In the genomic region with DNA sequence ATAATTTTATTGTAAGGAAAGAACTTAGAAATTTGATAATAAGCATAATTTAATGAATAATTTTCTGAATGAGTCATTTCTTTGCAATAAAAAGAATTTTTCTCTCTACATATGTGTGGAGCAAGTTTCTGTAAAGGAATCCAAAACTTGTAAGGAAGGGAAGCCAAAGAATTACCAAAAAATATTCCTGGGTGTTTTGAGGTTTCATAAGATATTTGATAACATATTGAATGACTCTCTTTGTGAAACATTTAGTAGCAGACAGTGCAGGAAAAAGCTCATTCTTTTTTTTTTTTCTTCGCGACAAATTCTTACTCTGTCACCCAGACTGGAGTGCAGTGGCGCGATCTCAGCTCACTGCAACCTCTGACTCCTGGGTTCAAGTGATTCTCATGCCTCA, we compare ENCODE assay signal across 36 cellular contexts.
DNase-seq lines count a peak whose midpoint lies in the region; ATAC-seq, FAIRE-seq and TF ChIP-seq lines count a peak whose summit lies in the region.
"Had no signal": no experiment of that assay in that cellular context is flagged by ENCODE, and none has a peak within 500 bp of the region (broad histone marks: within the 10 kb centered on the region; RNA-seq: fewer than 3 reads in every experiment).

No MANE protein-coding gene starts in this region.

- no peaks in the 10 kb centered on the region for H4K20me1 ChIP-seq in GM23248 (ENCODE audit: insufficient read depth)
- H4K20me1 ChIP-seq in astrocyte (ENCODE audit: insufficient read depth, low read length), result no peaks in the 10 kb centered on the region

- H3K4me1 Mint-ChIP-seq in astrocyte (ENCODE audit: low read depth, unreplicated experiment), result no peaks in the 10 kb centered on the region
- H3K4me1 Mint-ChIP-seq: activated CD4-positive, alpha-beta memory T cell treated with anti-CD3 and anti-CD28 coated beads, Interleukin-2, amount 10 ng/mL, durations not matched to agents 7 days and 5 days; CD4-positive, CD25-positive, alpha-beta regulatory T cell; nephron; stimulated activated memory B cell treated with anti-CD40 and anti-IgM and Interleukin-4, amounts not matched to agents 10 μg/mL and 1 μg/mL and 100 μg/mL, for 72 hours; T-helper 17 cell had no signal

- H3K9me3 Mint-ChIP-seq in astrocyte (ENCODE audit: unreplicated experiment), result no peaks in the 10 kb centered on the region
- H3K9me3 Mint-ChIP-seq: activated CD4-positive, alpha-beta memory T cell treated with anti-CD3 and anti-CD28 coated beads, Interleukin-2, amount 10 ng/mL, durations not matched to agents 7 days and 5 days; activated naive CD4-positive, alpha-beta T cell treated with anti-CD3 and anti-CD28 coated beads for 36 hours; activated T-helper 1 cell treated with anti-CD3 and anti-CD28 coated beads, Interleukin-12 subunit alpha, Interleukin-12 subunit beta, Interleukin-2, Interleukin-4 antibody, amounts not matched to agents 30 ng/mL and 10 ng/mL and 1 ng/mL, durations not matched to agents 14 hours and 24 hours and 36 hours; endodermal cell; nephron; stimulated activated memory B cell treated with anti-CD40 and anti-IgM and Interleukin-4, amounts not matched to agents 10 μg/mL and 1 μg/mL and 100 μg/mL, for 72 hours had no signal

- TF ChIP-seq CTCF in astrocyte (IDR thresholded peaks at IDR 0.05; ENCODE audit: insufficient read depth, low read depth, low read length) (no peak), vagina (IDR thresholded peaks at IDR 0.05) (no peak)

- H3K36me3 ChIP-seq in GM23248 (ENCODE audit: low read depth), result no peaks in the 10 kb centered on the region
- no peaks in the 10 kb centered on the region for H3K36me3 ChIP-seq in astrocyte (ENCODE audit: insufficient read depth, low read length)
- no peaks in the 10 kb centered on the region for H3K36me3 ChIP-seq in vagina
- H3K36me3 ChIP-seq: gastroesophageal sphincter, upper lobe of left lung had no signal

- no peaks in the 10 kb centered on the region for H3K9me2 ChIP-seq in GM23248 (ENCODE audit: insufficient read depth)

- H3F3A ChIP-seq in GM23248 (ENCODE audit: insufficient read depth), result no peaks in the 10 kb centered on the region

- H2AFZ ChIP-seq in GM23248 (no peak overlapping the region), astrocyte (ENCODE audit: low read depth, low read length) (no peak overlapping the region)
- H2AFZ ChIP-seq: PC-9 had no signal

- TF ChIP-seq POLR2A in vagina (IDR thresholded peaks at IDR 0.05), result no peak

- peak; percentile 89 for FAIRE-seq in astrocyte (lab: Jason Lieb, UNC)
- FAIRE-seq: GM18507, H1, HepG2 had no signal

- H3K4me1 ChIP-seq in GM23248 (ENCODE audit: insufficient read depth) (0 out of 2 replicates have a peak, but pooled peaks cover 5% of the 10 kb centered on the region), astrocyte (ENCODE audit: insufficient read depth, low read length) (no peaks in the 10 kb centered on the region), vagina (no peaks in the 10 kb centered on the region), right cardiac atrium (ENCODE audit: control insufficient read depth, insufficient read depth, low read length) (no peaks in the 10 kb centered on the region)
- H3K4me1 ChIP-seq: gastroesophageal sphincter, upper lobe of left lung had no signal

- in situ Hi-C loops in GM23248 (cut with MboI), result no loop called here

- intact Hi-C loops in vagina (cut with DNase I) (no loop called here), right cardiac atrium (cut with DNase I) (no loop called here)

- H3K27ac ChIP-seq in GM23248 (no peak overlapping the region), astrocyte (ENCODE audit: low read depth, low read length) (no peak overlapping the region), vagina (no peak overlapping the region), right cardiac atrium (ENCODE audit: low read length) (no peak overlapping the region)
- H3K27ac ChIP-seq: gastroesophageal sphincter, HL-60, PC-9, upper lobe of left lung had no signal

- ATAC-seq in HG03139 (IDR thresholded peaks at IDR 0.05; ENCODE audit: unreplicated experiment) (no peak), right cardiac atrium (no peak)
- ATAC-seq: gastroesophageal sphincter; HepG2; left colon; mucosa of descending colon; stimulated activated memory B cell treated with anti-CD40 and anti-IgM and Interleukin-4, amounts not matched to agents 10 μg/mL and 1 μg/mL and 100 μg/mL, for 72 hours; T-helper 17 cell had no signal

- H3K4me2 ChIP-seq in GM23248 (ENCODE audit: unreplicated experiment), result peak overlapping the region; percentile 9
- no peak overlapping the region for H3K4me2 ChIP-seq in astrocyte (ENCODE audit: low read length)
- H3K4me2 ChIP-seq: PC-9 had no signal

- no peaks in the 10 kb centered on the region for H3K9me3 ChIP-seq in GM23248 (ENCODE audit: low read depth)
- H3K9me3 ChIP-seq in astrocyte (ENCODE audit: insufficient read depth, low read depth, low read length), result no peaks in the 10 kb centered on the region
- no peaks in the 10 kb centered on the region for H3K9me3 ChIP-seq in vagina
- no peaks in the 10 kb centered on the region for H3K9me3 ChIP-seq in right cardiac atrium (ENCODE audit: control insufficient read depth, low read length)
- H3K9me3 ChIP-seq: gastroesophageal sphincter, mucosa of descending colon, upper lobe of left lung had no signal

- no peaks in the 10 kb centered on the region for H3K27me3 Mint-ChIP-seq in astrocyte (ENCODE audit: low read depth, unreplicated experiment)
- H3K27me3 Mint-ChIP-seq: activated CD4-positive, alpha-beta memory T cell treated with anti-CD3 and anti-CD28 coated beads, Interleukin-2, amount 10 ng/mL, durations not matched to agents 7 days and 5 days; CD4-positive, CD25-positive, alpha-beta regulatory T cell; stimulated activated memory B cell treated with anti-CD40 and anti-IgM and Interleukin-4, amounts not matched to agents 10 μg/mL and 1 μg/mL and 100 μg/mL, for 72 hours; T-helper 17 cell had no signal

- no peaks in the 10 kb centered on the region for H3K36me3 Mint-ChIP-seq in astrocyte (ENCODE audit: low read depth, unreplicated experiment)
- H3K36me3 Mint-ChIP-seq: CD4-positive, CD25-positive, alpha-beta regulatory T cell; stimulated activated memory B cell treated with anti-CD40 and anti-IgM and Interleukin-4, amounts not matched to agents 10 μg/mL and 1 μg/mL and 100 μg/mL, for 72 hours had no signal

- DNase-seq in GM23248 (peak; percentile 32), astrocyte (ENCODE audit: low read depth) (peak; percentile 57), fibroblast of peridontal ligament (ENCODE audit: extremely low read depth) (peak; percentile 61), globus pallidus (ENCODE audit: low spot score) (no peak), vagina (ENCODE audit: extremely low spot score in 2 of 2) (no peak), right cardiac atrium (no peak)
- DNase-seq: activated CD4-positive, alpha-beta memory T cell treated with anti-CD3 and anti-CD28 coated beads, Interleukin-2, amount 10 ng/mL, durations not matched to agents 7 days and 5 days; activated CD4-positive, alpha-beta T cell treated with anti-CD3 and anti-CD28 coated beads for 1 hour; activated CD8-positive, alpha-beta memory T cell treated with anti-CD3 and anti-CD28 coated beads, Interleukin-2, amount 50 U/mL, for 4 hours; activated naive CD4-positive, alpha-beta T cell treated with anti-CD3 and anti-CD28 coated beads for 36 hours; Calu3; caudate nucleus; CD4-positive, CD25-positive, alpha-beta regulatory T cell; dermis blood vessel endothelial cell; DND-41; endodermal cell; hippocampal formation; Kasumi-1; left colon; mammary epithelial cell; mucosa of descending colon; NCI-H1436 treated with DMSO at 0.1 percent for 48 hours; NCI-H345; PC-9; substantia nigra; T-helper 17 cell; upper lobe of left lung had no signal

- H3K27ac Mint-ChIP-seq in astrocyte (ENCODE audit: unreplicated experiment), result no peak overlapping the region
- H3K27ac Mint-ChIP-seq: activated CD4-positive, alpha-beta memory T cell treated with anti-CD3 and anti-CD28 coated beads, Interleukin-2, amount 10 ng/mL, durations not matched to agents 7 days and 5 days; activated naive CD4-positive, alpha-beta T cell treated with anti-CD3 and anti-CD28 coated beads for 36 hours; activated T-helper 1 cell treated with anti-CD3 and anti-CD28 coated beads, Interleukin-12 subunit alpha, Interleukin-12 subunit beta, Interleukin-2, Interleukin-4 antibody, amounts not matched to agents 30 ng/mL and 10 ng/mL and 1 ng/mL, durations not matched to agents 14 hours and 24 hours and 36 hours; CD4-positive, CD25-positive, alpha-beta regulatory T cell; endodermal cell; nephron; stimulated activated memory B cell treated with anti-CD40 and anti-IgM and Interleukin-4, amounts not matched to agents 10 μg/mL and 1 μg/mL and 100 μg/mL, for 72 hours; T-helper 17 cell had no signal

- WGBS in GM23248 (ENCODE audit: low coverage in 1 of 2, low lambda C conversion rate in 2 of 2, missing lambda C conversion rate in 2 of 2), 2 experiments, result 4 to 13% methylated on average over 4 of the region's 4 CpGs
- 65% methylated on average over 4 of the region's 4 CpGs for WGBS in right cardiac atrium

- no peaks in the 10 kb centered on the region for H3K79me2 ChIP-seq in GM23248 (ENCODE audit: insufficient read depth)
- H3K79me2 ChIP-seq in astrocyte (ENCODE audit: insufficient read depth, low read length), result no peaks in the 10 kb centered on the region

- no peak overlapping the region for H3K9ac ChIP-seq in GM23248
- H3K9ac ChIP-seq in astrocyte (ENCODE audit: low read length), result no peak overlapping the region

- no peak overlapping the region for H3K4me3 Mint-ChIP-seq in astrocyte (ENCODE audit: unreplicated experiment)
- H3K4me3 Mint-ChIP-seq: activated CD4-positive, alpha-beta memory T cell treated with anti-CD3 and anti-CD28 coated beads, Interleukin-2, amount 10 ng/mL, durations not matched to agents 7 days and 5 days; activated naive CD4-positive, alpha-beta T cell treated with anti-CD3 and anti-CD28 coated beads for 36 hours; activated T-helper 1 cell treated with anti-CD3 and anti-CD28 coated beads, Interleukin-12 subunit alpha, Interleukin-12 subunit beta, Interleukin-2, Interleukin-4 antibody, amounts not matched to agents 30 ng/mL and 10 ng/mL and 1 ng/mL, durations not matched to agents 14 hours and 24 hours and 36 hours; CD4-positive, CD25-positive, alpha-beta regulatory T cell; endodermal cell; nephron; stimulated activated memory B cell treated with anti-CD40 and anti-IgM and Interleukin-4, amounts not matched to agents 10 μg/mL and 1 μg/mL and 100 μg/mL, for 72 hours; T-helper 17 cell had no signal

- H3K27me3 ChIP-seq in GM23248 (replicated peaks; ENCODE audit: insufficient read depth), result no peaks in the 10 kb centered on the region
- H3K27me3 ChIP-seq in astrocyte (ENCODE audit: insufficient read depth, low read length), result no peaks in the 10 kb centered on the region
- no peaks in the 10 kb centered on the region for H3K27me3 ChIP-seq in vagina
- H3K27me3 ChIP-seq in right cardiac atrium (ENCODE audit: control insufficient read depth, insufficient read depth), result no peaks in the 10 kb centered on the region
- H3K27me3 ChIP-seq: gastroesophageal sphincter, upper lobe of left lung had no signal

- H3K4me3 ChIP-seq in GM23248, result no peak overlapping the region
- H3K4me3 ChIP-seq in astrocyte (ENCODE audit: insufficient read depth, low read depth, low read length), result no peak overlapping the region
- H3K4me3 ChIP-seq in vagina, result no peak overlapping the region
- no peak overlapping the region for H3K4me3 ChIP-seq in right cardiac atrium (ENCODE audit: low read length)
- H3K4me3 ChIP-seq: gastroesophageal sphincter, mucosa of descending colon, PC-9, upper lobe of left lung had no signal

Comparison
In these comparisons a context has a peak if more than half of its experiments do, and no peak if none do; other contexts are left out.
1. DNase-seq: peak in GM23248 (single experiment), astrocyte (single experiment) and fibroblast of peridontal ligament (single experiment); none in globus pallidus (single experiment), vagina (0 of 2) and right cardiac atrium (0 of 3).